15 cellular contexts compared by ENCODE assay signal in the genomic region with DNA sequence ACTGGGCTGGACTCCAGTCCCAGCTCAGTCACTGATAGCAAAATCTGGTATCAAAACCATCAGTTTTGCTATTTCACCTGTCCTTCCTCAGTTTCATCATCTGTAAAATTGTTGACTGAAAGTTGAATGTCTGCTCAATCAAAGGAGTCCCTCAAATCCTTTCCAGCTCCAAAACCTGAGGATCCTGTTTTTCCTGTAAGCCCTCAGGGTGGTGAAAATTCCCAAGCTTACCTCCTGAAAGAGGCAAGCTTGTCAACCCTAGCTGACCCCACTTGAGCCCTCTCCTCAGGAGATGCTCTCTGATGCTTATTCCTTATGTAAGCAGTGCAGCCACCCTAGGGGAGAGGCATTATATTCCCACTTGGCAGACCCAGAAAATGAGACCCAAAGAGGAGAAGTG.
DNase-seq lines count a peak whose midpoint lies in the region; ATAC-seq and TF ChIP-seq lines count a peak whose summit lies in the region.
"Had no signal": no experiment of that assay in that cellular context is flagged by ENCODE, and none has a peak within 500 bp of the region (broad histone marks: within the 10 kb centered on the region; RNA-seq: fewer than 3 reads in every experiment).

No MANE protein-coding gene starts in this region.

- DNase-seq in Calu3, result peak; percentile 29
- DNase-seq in HT-29 (ENCODE audit: low spot score), result peak; percentile 52
- peak; percentile 8 for DNase-seq in NCI-H69 (lab: John Stamatoyannopoulos, UW)
- peak; percentile 44 for DNase-seq in epithelial cell of esophagus (ENCODE audit: low read depth)
- no peak for DNase-seq in activated CD8-positive, alpha-beta T cell treated with anti-CD3 and anti-CD28 coated beads, Interleukin-2, amount 10 ng/mL, durations not matched to agents 7 days and 5 days
- no peak for DNase-seq in NCI-H2029 (lab: John Stamatoyannopoulos, UW)
- DNase-seq: COR-L47, GM23248, NCI-H1105, NCI-H1694 treated with DMSO at 0.1 percent for 48 hours, NCI-H2171, NCI-H446, NCI-H774, Right ventricle myocardium superior had no signal

- H3K4me3 ChIP-seq in epithelial cell of esophagus (ENCODE audit: low read length), result no peak overlapping the region
- H3K4me3 ChIP-seq: GM23248 had no signal

- ATAC-seq in GM19035 (IDR thresholded peaks at IDR 0.05; ENCODE audit: unreplicated experiment), result no peak
- ATAC-seq in activated CD8-positive, alpha-beta T cell treated with anti-CD3 and anti-CD28 coated beads, Interleukin-2, amount 10 ng/mL, durations not matched to agents 7 days and 5 days, result no peak

- no peaks in the 10 kb centered on the region for H3K27me3 Mint-ChIP-seq in Calu3 (ENCODE audit: unreplicated experiment)
- no peaks in the 10 kb centered on the region for H3K27me3 Mint-ChIP-seq in activated CD8-positive, alpha-beta T cell treated with anti-CD3 and anti-CD28 coated beads, Interleukin-2, amount 10 ng/mL, durations not matched to agents 7 days and 5 days (ENCODE audit: low read depth)

- BruUV-seq in Calu3 (replicated peaks; lab: Mats Ljungman, UMichigan), result no TSS peak

- POLR2A ChIA-PET in activated CD8-positive, alpha-beta T cell treated with anti-CD3 and anti-CD28 coated beads, Interleukin-2, amount 10 ng/mL, durations not matched to agents 7 days and 5 days (lab: Charles Lee), result interaction anchor here (1.1 kb wide), 1 partner anchor 17 kb away, joined by 9 read pairs; no protein-coding TSS in a partner anchor

- intact Hi-C loops in Calu3 (cut with micrococcal nuclease; ENCODE audit: unreplicated experiment), result no loop called here

- no peaks in the 10 kb centered on the region for H3K9me3 Mint-ChIP-seq in Calu3 (ENCODE audit: low read depth, unreplicated experiment)
- no peaks in the 10 kb centered on the region for H3K9me3 Mint-ChIP-seq in activated CD8-positive, alpha-beta T cell treated with anti-CD3 and anti-CD28 coated beads, Interleukin-2, amount 10 ng/mL, durations not matched to agents 7 days and 5 days (ENCODE audit: insufficient read depth)

- H3K4me1 Mint-ChIP-seq in Calu3 (ENCODE audit: low read depth, unreplicated experiment), result peaks cover 65% of the 10 kb centered on the region
- H3K4me1 Mint-ChIP-seq in activated CD8-positive, alpha-beta T cell treated with anti-CD3 and anti-CD28 coated beads, Interleukin-2, amount 10 ng/mL, durations not matched to agents 7 days and 5 days (ENCODE audit: low read depth), result peaks cover 11% of the 10 kb centered on the region

- H3K4me3 Mint-ChIP-seq in Calu3 (ENCODE audit: low read depth, unreplicated experiment), result no peak overlapping the region
- no peak overlapping the region for H3K4me3 Mint-ChIP-seq in activated CD8-positive, alpha-beta T cell treated with anti-CD3 and anti-CD28 coated beads, Interleukin-2, amount 10 ng/mL, durations not matched to agents 7 days and 5 days

- peaks cover 25% of the 10 kb centered on the region for H3K36me3 Mint-ChIP-seq in Calu3 (ENCODE audit: insufficient read depth, unreplicated experiment)
- no peaks in the 10 kb centered on the region for H3K36me3 Mint-ChIP-seq in activated CD8-positive, alpha-beta T cell treated with anti-CD3 and anti-CD28 coated beads, Interleukin-2, amount 10 ng/mL, durations not matched to agents 7 days and 5 days (ENCODE audit: low read depth)

- CTCF ChIA-PET in Calu3 (lab: Charles Lee), result no interaction called here
- CTCF ChIA-PET in activated CD8-positive, alpha-beta T cell treated with anti-CD3 and anti-CD28 coated beads, Interleukin-2, amount 10 ng/mL, durations not matched to agents 7 days and 5 days (lab: Charles Lee), result interaction anchor here (0.9 kb wide), 1 partner anchor 40 kb away, joined by 4 read pairs; no protein-coding TSS in a partner anchor

- TF ChIP-seq CTCF in Calu3 (IDR thresholded peaks at IDR 0.05; ENCODE audit: unreplicated experiment) (no peak), epithelial cell of esophagus (IDR thresholded peaks at IDR 0.05; ENCODE audit: insufficient read depth, low read depth, low read length, missing control alignments) (no peak)

- peak overlapping the region; percentile 83 for H3K27ac Mint-ChIP-seq in Calu3 (ENCODE audit: unreplicated experiment)
- no peak overlapping the region for H3K27ac Mint-ChIP-seq in activated CD8-positive, alpha-beta T cell treated with anti-CD3 and anti-CD28 coated beads, Interleukin-2, amount 10 ng/mL, durations not matched to agents 7 days and 5 days

Comparison
In these comparisons a context has a peak if more than half of its experiments do, and no peak if none do; other contexts are left out.
1. DNase-seq: peak in Calu3 (single experiment), HT-29 (single experiment), NCI-H69 (single experiment) and epithelial cell of esophagus (single experiment); none in activated CD8-positive, alpha-beta T cell treated with anti-CD3 and anti-CD28 coated beads, Interleukin-2, amount 10 ng/mL, durations not matched to agents 7 days and 5 days (single experiment) and NCI-H2029 (single experiment).